In genomic region chr12:51972424-51972812, GRCh38 we compare ENCODE assay signal across 9 cellular contexts. TPM values are rescaled to one million over a fixed set of nuclear protein-coding genes. Genes with fewer than 3 reads are reported as not detected.
DNase-seq lines count a peak whose midpoint lies in the region; ATAC-seq, FAIRE-seq and TF ChIP-seq lines count a peak whose summit lies in the region.
"Had no signal": no experiment of that assay in that cellular context is flagged by ENCODE, and none has a peak within 500 bp of the region (broad histone marks: within the 10 kb centered on the region; RNA-seq: fewer than 3 reads in every experiment).

No MANE protein-coding gene starts in this region.

- DNase-seq in NOMO-1 (lab: John Stamatoyannopoulos, UW; ENCODE audit: unreplicated experiment in 2 of 2) (peak; percentile 24 to 40), NOMO-1 treated with dmso at 0.1 percent for 144 hours (lab: John Stamatoyannopoulos, UW; ENCODE audit: unreplicated experiment) (no peak), SIG-M5 treated with dmso at 0.1 percent for 504 hours (lab: John Stamatoyannopoulos, UW; ENCODE audit: unreplicated experiment) (peak; percentile 54), esophagus muscularis mucosa (ENCODE audit: extremely low spot score) (no peak), frontal cortex (ENCODE audit: low spot score in 2 of 2) (no peak), body of pancreas (no peak), putamen (ENCODE audit: low spot score) (no peak)

- H3K4me1 ChIP-seq in esophagus muscularis mucosa = peaks cover 40 to 52% (median 47%) of the 10 kb centered on the region in 4 donors
- peaks cover 85% of the 10 kb centered on the region for H3K4me1 ChIP-seq in body of pancreas

- H3K27me3 ChIP-seq in esophagus muscularis mucosa (no peaks in the 10 kb centered on the region), body of pancreas (no peaks in the 10 kb centered on the region)

- peak overlapping the region; percentile 26 to 60 (median 31) for H3K27ac ChIP-seq in esophagus muscularis mucosa (replicated peaks in 1 of 4)
- peak overlapping the region in 16 of 21 experiments; percentile 31 to 77 (median 56) for H3K27ac ChIP-seq in skin epidermis
- H3K27ac ChIP-seq in body of pancreas = peak overlapping the region in 2 of 4 donors; percentile 61 to 69

- TF ChIP-seq CTCF in esophagus muscularis mucosa (IDR thresholded peaks at IDR 0.05) = no peak
- no peak for TF ChIP-seq CTCF in body of pancreas (IDR thresholded peaks at IDR 0.05)

- H3K36me3 ChIP-seq in esophagus muscularis mucosa (peaks cover 21 to 25% (median 23%) of the 10 kb centered on the region in 4 donors), body of pancreas (replicated peaks in 1 of 2; ENCODE audit: insufficient read depth in 1 of 2, low read depth in 2 of 2) (peaks cover 0 to 3% of the 10 kb centered on the region in 2 donors)

- ATAC-seq in body of pancreas = no peak

- H3K9me3 ChIP-seq in esophagus muscularis mucosa (no peaks in the 10 kb centered on the region), body of pancreas (no peaks in the 10 kb centered on the region)

- intact Hi-C loops in esophagus muscularis mucosa (cut with DNase I) (no loop called here), body of pancreas (cut with DNase I) (loop anchor here (5.0 kb wide), 1 partner anchor 50 kb away; no protein-coding TSS in a partner anchor)

- no peak overlapping the region for H3K4me3 ChIP-seq in esophagus muscularis mucosa
- no peak overlapping the region for H3K4me3 ChIP-seq in skin epidermis
- no peak overlapping the region for H3K4me3 ChIP-seq in body of pancreas

- WGBS in esophagus muscularis mucosa = 76% methylated on average over 5 of the region's 5 CpGs
- 10 to 29% methylated on average over 5 of the region's 5 CpGs for WGBS in body of pancreas, 2 donors

- FAIRE-seq in frontal cortex (lab: Jason Lieb, UNC) = no peak
- FAIRE-seq: A204.1 had no signal

- TF ChIP-seq POLR2A in esophagus muscularis mucosa (IDR thresholded peaks at IDR 0.05; ENCODE audit: low read depth) = no peak
- no peak for TF ChIP-seq POLR2A in body of pancreas (IDR thresholded peaks at IDR 0.05)

- no peak for TF ChIP-seq EP300 in esophagus muscularis mucosa (IDR thresholded peaks at IDR 0.05)

RNA-seq across cellular contexts. Expression of gene ACVR1B, which starts 20.9 kb away (rescaled TPM):
- total RNA-seq in esophagus muscularis mucosa (10 to 100 TPM in 3 of 4 donors, 1 to 10 TPM in 1; 9.1 to 22.4 (median 13.9) TPM), frontal cortex (43.2 TPM), body of pancreas (10 to 100 TPM; 19.8 to 21.8 TPM)

RNA-seq across cellular contexts. Expression of gene TAMALIN, which starts 34.3 kb away (rescaled TPM):
- total RNA-seq in esophagus muscularis mucosa (10 to 100 TPM; 13.3 to 26.9 (median 18.3) TPM), frontal cortex (2.4 TPM), body of pancreas (10 to 100 TPM in 1 of 2 donors, 1 to 10 TPM in 1; 7.0 to 19.4 TPM)

Comparison
In these comparisons a context has a peak if more than half of its experiments do, and no peak if none do; other contexts are left out.
1. DNase-seq: peak in NOMO-1 (2 of 2) and SIG-M5 treated with dmso at 0.1 percent for 504 hours (single experiment); none in NOMO-1 treated with dmso at 0.1 percent for 144 hours (single experiment), esophagus muscularis mucosa (single experiment), frontal cortex (0 of 2), body of pancreas (0 of 4) and putamen (single experiment).